In genomic region chr20:22429175-22430153, GRCh38 we compare ENCODE assay signal across 12 cellular contexts.
DNase-seq lines count a peak whose midpoint lies in the region; ATAC-seq and TF ChIP-seq lines count a peak whose summit lies in the region.
"Had no signal": no experiment of that assay in that cellular context is flagged by ENCODE, and none has a peak within 500 bp of the region (broad histone marks: within the 10 kb centered on the region; RNA-seq: fewer than 3 reads in every experiment).

No MANE protein-coding gene starts in this region.

- H3K9me3 ChIP-seq in SJCRH30 (replicated peaks) (no peaks in the 10 kb centered on the region), liver (ENCODE audit: control insufficient read depth in 4 of 4, low read length in 3 of 4) (peaks cover 0 to 2% (median 0%) of the 10 kb centered on the region in 4 donors), smooth muscle cell (replicated peaks; ENCODE audit: low read depth) (no peaks in the 10 kb centered on the region)
- H3K9me3 ChIP-seq: HAP-1 had no signal

- ATAC-seq in GM18868 (IDR thresholded peaks at IDR 0.05; ENCODE audit: unreplicated experiment): no peak

- peak overlapping the region; percentile 1 for H3K4me2 ChIP-seq in smooth muscle cell

- H2AFZ ChIP-seq in smooth muscle cell (ENCODE audit: low read depth): no peak overlapping the region

- H3K4me3 ChIP-seq in SJCRH30 (peak overlapping the region; percentile 47), liver (ENCODE audit: low read depth in 1 of 3, low read length in 3 of 3) (no peak overlapping the region), smooth muscle cell (no peak overlapping the region)
- H3K4me3 ChIP-seq: HAP-1 had no signal

- TF ChIP-seq RAD21 in liver (IDR thresholded peaks at IDR 0.05): peak; percentile 63 to 67

- H3K27ac ChIP-seq in SJCRH30 (peak overlapping the region; percentile 99), liver (ENCODE audit: low read depth in 1 of 2, low read length in 2 of 2) (peak overlapping the region; percentile 75 to 82), smooth muscle cell (ENCODE audit: low read depth) (no peak overlapping the region)

- WGBS in liver: 38% methylated on average over 10 of the region's 10 CpGs
- WGBS in smooth muscle cell (ENCODE audit: low lambda C conversion rate): 72% methylated on average over 10 of the region's 10 CpGs

- H3K9ac ChIP-seq in liver (ENCODE audit: low read depth in 1 of 2, low read length in 2 of 2) (no peak overlapping the region), smooth muscle cell (ENCODE audit: low read depth) (no peak overlapping the region)

- peaks cover 46% of the 10 kb centered on the region for H3K4me1 ChIP-seq in SJCRH30
- H3K4me1 ChIP-seq in liver (ENCODE audit: control insufficient read depth in 4 of 4, insufficient read depth in 4 of 4, low read length in 3 of 4): peaks cover 19 to 48% (median 43%) of the 10 kb centered on the region in 4 donors
- H3K4me1 ChIP-seq in smooth muscle cell (ENCODE audit: low read depth): peaks cover 17% of the 10 kb centered on the region
- H3K4me1 ChIP-seq: HAP-1 had no signal

- DNase-seq in HuH-7 (ENCODE audit: low spot score): peak; percentile 70
- DNase-seq in SJCRH30: peak; percentile 43 to 64
- no peak for DNase-seq in smooth muscle cell (lab: John Stamatoyannopoulos, UW; ENCODE audit: unreplicated experiment)
- DNase-seq in GF-D8 (lab: John Stamatoyannopoulos, UW): no peak
- DNase-seq in activated CD4-positive, alpha-beta T cell treated with anti-CD3 and anti-CD28 coated beads, Interleukin-2, amount 50 U/mL, for 48 hours: no peak
- DNase-seq: Calu3; CD4-positive, CD25-positive, alpha-beta regulatory T cell; NCI-H187 treated with DMSO at 0.1 percent for 48 hours; NCI-H2171 had no signal

- no peaks in the 10 kb centered on the region for H3K36me3 ChIP-seq in SJCRH30
- H3K36me3 ChIP-seq in liver (ENCODE audit: control insufficient read depth in 4 of 4, insufficient read depth in 3 of 4, low read depth in 1 of 4, low read length in 3 of 4): no peaks in the 10 kb centered on the region
- H3K36me3 ChIP-seq in smooth muscle cell (ENCODE audit: low read depth): no peaks in the 10 kb centered on the region
- H3K36me3 ChIP-seq: HAP-1 had no signal

- H4K20me1 ChIP-seq in smooth muscle cell (ENCODE audit: low read depth): no peaks in the 10 kb centered on the region

- H3K27me3 ChIP-seq in SJCRH30 (no peaks in the 10 kb centered on the region), liver (ENCODE audit: control insufficient read depth in 4 of 4, insufficient read depth in 4 of 4, low read length in 3 of 4) (no peaks in the 10 kb centered on the region), smooth muscle cell (ENCODE audit: low read depth) (peaks cover 43% of the 10 kb centered on the region)

- no peaks in the 10 kb centered on the region for H3F3A ChIP-seq in smooth muscle cell (ENCODE audit: low read depth)

- no peak for TF ChIP-seq CTCF in liver (IDR thresholded peaks at IDR 0.05; ENCODE audit: low read depth, low read length, missing input control)
- no peak for TF ChIP-seq CTCF in smooth muscle cell (IDR thresholded peaks at IDR 0.05; ENCODE audit: borderline replicate concordance, insufficient read depth, poor library complexity, severe bottlenecking)

- no peaks in the 10 kb centered on the region for H3K79me2 ChIP-seq in smooth muscle cell (ENCODE audit: low read depth)

TF ChIP-seq in liver, 16 proteins besides CTCF, POLR2A, EP300 and RAD21:
- TF ChIP-seq HNF4G (IDR thresholded peaks at IDR 0.05) (peak; percentile 82), JUND (IDR thresholded peaks at IDR 0.05) (peak; percentile 58 to 91), HNF4A (conservative IDR thresholded peaks at IDR 0.05) (peak; percentile 90 to 93), GABPA (IDR thresholded peaks at IDR 0.05 in 1 of 2, conservative IDR thresholded peaks at IDR 0.05 in 1 of 2) (peak in 1 of 2 donors; percentile 35), REST (IDR thresholded peaks at IDR 0.05) (peak; percentile 77), ATF3 (IDR thresholded peaks at IDR 0.05) (peak; percentile 11), RXRA (IDR thresholded peaks at IDR 0.05) (peak; percentile 93 to 95), FOXA1 (IDR thresholded peaks at IDR 0.05) (peak; percentile 90), ZBTB33 (IDR thresholded peaks at IDR 0.05) (peak; percentile 85), FOXA2 (IDR thresholded peaks at IDR 0.05) (peak; percentile 88), YY1 (IDR thresholded peaks at IDR 0.05) (peak; percentile 79), MAX (IDR thresholded peaks at IDR 0.05) (peak; percentile 89), EGR1 (IDR thresholded peaks at IDR 0.05; ENCODE audit: low read depth in 2 of 2) (peak in 1 of 2 donors; percentile 77), NR2F2 (IDR thresholded peaks at IDR 0.05) (peak; percentile 64), TAF1 (conservative IDR thresholded peaks at IDR 0.05) (peak; percentile 57), SP1 (IDR thresholded peaks at IDR 0.05) (peak; percentile 92)

Comparison
In these comparisons a context has a peak if more than half of its experiments do, and no peak if none do; other contexts are left out.
1. DNase-seq: peak in HuH-7 (single experiment) and SJCRH30 (2 of 2); none in smooth muscle cell (single experiment), GF-D8 (single experiment) and activated CD4-positive, alpha-beta T cell treated with anti-CD3 and anti-CD28 coated beads, Interleukin-2, amount 50 U/mL, for 48 hours (0 of 2).